In genomic region chr15:39819449-39820016, GRCh38 we compare ENCODE assay signal across 21 cellular contexts. TPM values are rescaled to one million over a fixed set of nuclear protein-coding genes. Genes with fewer than 3 reads are reported as not detected.
"Had no signal": no experiment of that assay in that cellular context is flagged by ENCODE, and none has a peak within 500 bp of the region (broad histone marks: within the 10 kb centered on the region; RNA-seq: fewer than 3 reads in every experiment).

No MANE protein-coding gene starts in this region.

- H3K4me1 Mint-ChIP-seq: stimulated activated memory B cell treated with anti-CD40 and anti-IgM and Interleukin-4, amounts not matched to agents 10 μg/mL and 1 μg/mL and 100 μg/mL, for 72 hours had no signal

- ATAC-seq: left lobe of liver; natural killer cell treated with Interleukin-12 subunit alpha and Interleukin-12 subunit beta and Interleukin-15 and Interleukin-18, amount 100 ng/mL, for 72 hours; psoas muscle; sciatic nerve; stimulated activated memory B cell treated with anti-CD40 and anti-IgM and Interleukin-4, amounts not matched to agents 10 μg/mL and 1 μg/mL and 100 μg/mL, for 72 hours had no signal

- H3K9me3 ChIP-seq: heart right ventricle, neutrophil, psoas muscle, spleen, thoracic aorta, transverse colon had no signal

- DNase-seq: effector CD4-positive, alpha-beta T cell; heart right ventricle; hypothalamus; islet precursor cell; midbrain; psoas muscle; retina; spleen; stimulated activated CD4-positive, alpha-beta T cell treated with anti-CD3 and anti-CD28 coated beads, Interleukin-15, amount 100 ng/mL, for 24 hours; stimulated activated CD4-positive, alpha-beta T cell treated with anti-CD3 and anti-CD28 coated beads, Interleukin-1b, Interleukin-23, amount 100 ng/mL, for 48 hours; stimulated activated CD4-positive, alpha-beta T cell treated with anti-CD3 and anti-CD28 coated beads, Interleukin-4, amount 100 ng/mL, for 24 hours; transverse colon had no signal

- H3K36me3 Mint-ChIP-seq: natural killer cell treated with Interleukin-12 subunit alpha and Interleukin-12 subunit beta and Interleukin-15 and Interleukin-18, amount 100 ng/mL, for 72 hours; stimulated activated memory B cell treated with anti-CD40 and anti-IgM and Interleukin-4, amounts not matched to agents 10 μg/mL and 1 μg/mL and 100 μg/mL, for 72 hours had no signal

- H3K4me3 ChIP-seq: coronary artery, heart right ventricle, lung, psoas muscle, spleen, thoracic aorta, transverse colon had no signal

- H3K9me3 Mint-ChIP-seq: natural killer cell treated with Interleukin-12 subunit alpha and Interleukin-12 subunit beta and Interleukin-15 and Interleukin-18, amount 100 ng/mL, for 72 hours; stimulated activated memory B cell treated with anti-CD40 and anti-IgM and Interleukin-4, amounts not matched to agents 10 μg/mL and 1 μg/mL and 100 μg/mL, for 72 hours had no signal

- H3K27me3 ChIP-seq: heart right ventricle, neutrophil, spleen, transverse colon had no signal

- H3K27ac Mint-ChIP-seq: natural killer cell treated with Interleukin-12 subunit alpha and Interleukin-12 subunit beta and Interleukin-15 and Interleukin-18, amount 100 ng/mL, for 72 hours; stimulated activated memory B cell treated with anti-CD40 and anti-IgM and Interleukin-4, amounts not matched to agents 10 μg/mL and 1 μg/mL and 100 μg/mL, for 72 hours; stimulated activated naive CD8-positive, alpha-beta T cell treated with anti-CD3 and anti-CD28 coated beads, Interleukin-15, Interleukin-2, amounts not matched to agents 100 ng/mL and 50 ng/mL, for 24 hours had no signal

- H3K4me3 Mint-ChIP-seq: natural killer cell treated with Interleukin-12 subunit alpha and Interleukin-12 subunit beta and Interleukin-15 and Interleukin-18, amount 100 ng/mL, for 72 hours; stimulated activated memory B cell treated with anti-CD40 and anti-IgM and Interleukin-4, amounts not matched to agents 10 μg/mL and 1 μg/mL and 100 μg/mL, for 72 hours; stimulated activated naive CD8-positive, alpha-beta T cell treated with anti-CD3 and anti-CD28 coated beads, Interleukin-15, Interleukin-2, amounts not matched to agents 100 ng/mL and 50 ng/mL, for 24 hours had no signal

- H3K4me1 ChIP-seq: psoas muscle, spleen, transverse colon had no signal

- H3K36me3 ChIP-seq: heart right ventricle, neutrophil, spleen, thoracic aorta, transverse colon had no signal

- H3K27ac ChIP-seq: coronary artery, neutrophil, psoas muscle, spleen, thoracic aorta, transverse colon had no signal

RNA-seq across cellular contexts. Expression of gene FSIP1, which starts 36.9 kb away (rescaled TPM):
- total RNA-seq: left lobe of liver had no signal
